ENCODE assay signal across 8 cellular contexts in genomic region chr13:29594710-29595379, GRCh38. TPM values are rescaled to one million over a fixed set of nuclear protein-coding genes. Genes with fewer than 3 reads are reported as not detected.
DNase-seq lines count a peak whose midpoint lies in the region; ATAC-seq and TF ChIP-seq lines count a peak whose summit lies in the region.

No MANE protein-coding gene starts in this region.

- H3K14ac ChIP-seq in neuronal stem cell (ENCODE audit: low read length): peak overlapping the region; percentile 76

- peak overlapping the region; percentile 95 for H3K27ac Mint-ChIP-seq in activated T-helper 2 cell treated with anti-CD3 and anti-CD28 coated beads, Interferon-gamma antibody, Interleukin-2, Interleukin-4, amounts not matched to agents 10 μg/mL and 5 μg/mL and 100 μg/mL, durations not matched to agents 14 hours and 24 hours and 36 hours

- peak overlapping the region; percentile 54 for H2BK5ac ChIP-seq in neuronal stem cell (ENCODE audit: low read length)

- no peak overlapping the region for H4K8ac ChIP-seq in neuronal stem cell (ENCODE audit: low read depth, low read length)

- intact Hi-C loops in PC-3 (cut with micrococcal nuclease): no loop called here
- intact Hi-C loops in activated T-helper 2 cell treated with anti-CD3 and anti-CD28 coated beads, Interferon-gamma antibody, Interleukin-2, Interleukin-4, amounts not matched to agents 10 μg/mL and 5 μg/mL and 100 μg/mL, durations not matched to agents 14 hours and 24 hours and 36 hours (cut with micrococcal nuclease): loop anchor here (1.0 to 2.0 kb wide), 3 partner anchors 52 to 520 kb away; partner anchors contain the start of gene UBL3

- peak; percentile 24 for ATAC-seq in GM18861 (IDR thresholded peaks at IDR 0.05; ENCODE audit: unreplicated experiment)
- peak; percentile 47 for ATAC-seq in HG03045 (IDR thresholded peaks at IDR 0.05; ENCODE audit: unreplicated experiment)
- ATAC-seq in PC-3: peak; percentile 33

- peaks cover 38% of the 10 kb centered on the region for H4K20me1 ChIP-seq in PC-3 (ENCODE audit: low read length)

- H3K9me3 ChIP-seq in AG04450 (ENCODE audit: control insufficient read depth, insufficient read depth, low read length): no peaks in the 10 kb centered on the region
- no peaks in the 10 kb centered on the region for H3K9me3 ChIP-seq in PC-3 (ENCODE audit: low read length)
- no peaks in the 10 kb centered on the region for H3K9me3 ChIP-seq in neuronal stem cell (replicated peaks in 1 of 2; ENCODE audit: control insufficient read depth in 2 of 2, insufficient read depth in 1 of 2, low read depth in 1 of 2, low read length in 2 of 2)
- no peaks in the 10 kb centered on the region for H3K9me3 ChIP-seq in suprapubic skin

- no peak overlapping the region for H2BK12ac ChIP-seq in neuronal stem cell (ENCODE audit: low read length)

- no peaks in the 10 kb centered on the region for H3F3A ChIP-seq in PC-3 (ENCODE audit: low read length, unreplicated experiment)

- POLR2A ChIA-PET in AG04450 (lab: Yijun Ruan, JAX): no interaction called here
- POLR2A ChIA-PET in PC-3 (lab: Charles Lee; ENCODE audit: unreplicated experiment): no interaction called here

- H3K9me3 Mint-ChIP-seq in activated T-helper 2 cell treated with anti-CD3 and anti-CD28 coated beads, Interferon-gamma antibody, Interleukin-2, Interleukin-4, amounts not matched to agents 10 μg/mL and 5 μg/mL and 100 μg/mL, durations not matched to agents 14 hours and 24 hours and 36 hours: no peaks in the 10 kb centered on the region

- peaks cover 45% of the 10 kb centered on the region for H3K4me1 Mint-ChIP-seq in activated T-helper 2 cell treated with anti-CD3 and anti-CD28 coated beads, Interferon-gamma antibody, Interleukin-2, Interleukin-4, amounts not matched to agents 10 μg/mL and 5 μg/mL and 100 μg/mL, durations not matched to agents 14 hours and 24 hours and 36 hours (ENCODE audit: low read depth)

- H3K4me2 ChIP-seq in PC-3 (ENCODE audit: low read length) (peak overlapping the region; percentile 84), neuronal stem cell (ENCODE audit: insufficient read depth, low read length, poor library complexity, severe bottlenecking) (peak overlapping the region; percentile 94)

- CTCF ChIA-PET in AG04450 (lab: Charles Lee): no interaction called here
- CTCF ChIA-PET in PC-3 (lab: Charles Lee): no interaction called here

- no TSS peak for BruUV-seq in PC-3 (replicated peaks; lab: Mats Ljungman, UMichigan)

- no peak for TF ChIP-seq EP300 in suprapubic skin (IDR thresholded peaks at IDR 0.05)

- peak overlapping the region; percentile 78 for H3K4me3 ChIP-seq in AG04450 (ENCODE audit: low read depth, low read length)
- H3K4me3 ChIP-seq in PC-3 (ENCODE audit: low read length): peak overlapping the region; percentile 78
- H3K4me3 ChIP-seq in fibroblast of pulmonary artery (replicated peaks; ENCODE audit: low read depth, low read length): peak overlapping the region; percentile 63
- H3K4me3 ChIP-seq in neuronal stem cell (ENCODE audit: low read length in 2 of 2): peak overlapping the region; percentile 84 to 95
- peak overlapping the region; percentile 96 for H3K4me3 ChIP-seq in suprapubic skin

- no peaks in the 10 kb centered on the region for H3K9me2 ChIP-seq in PC-3 (replicated peaks; ENCODE audit: low read length)

- no peak for TF ChIP-seq CTCF in AG04450 (IDR thresholded peaks at IDR 0.05; ENCODE audit: low read depth, low read length)
- TF ChIP-seq CTCF in PC-3 (conservative IDR thresholded peaks at IDR 0.05; ENCODE audit: low read depth, low read length): no peak
- TF ChIP-seq CTCF in fibroblast of pulmonary artery (IDR thresholded peaks at IDR 0.05; ENCODE audit: low read length, missing control alignments): no peak
- TF ChIP-seq CTCF in suprapubic skin (IDR thresholded peaks at IDR 0.05): no peak

- H2BK15ac ChIP-seq in neuronal stem cell (ENCODE audit: low read length): peak overlapping the region; percentile 27

- H3K36me3 ChIP-seq in PC-3 (ENCODE audit: low read depth, low read length) (peaks cover 4% of the 10 kb centered on the region; the same call in 1 of the 2 replicates), neuronal stem cell (replicated peaks in 1 of 2; ENCODE audit: control insufficient read depth in 2 of 2, insufficient read depth in 2 of 2, low read length in 2 of 2) (peaks cover 0 to 3% of the 10 kb centered on the region in 2 donors), suprapubic skin (no peaks in the 10 kb centered on the region)

- WGBS in neuronal stem cell (ENCODE audit: extremely low coverage in 2 of 2, insufficient read length in 2 of 2, insufficient replicate concordance in 1 of 2), 2 donors: no CpG with 5 or more reads among the region's 75 CpGs
- whole genome bisulfite sequencing in suprapubic skin: no CpG with 5 or more reads among the region's 75 CpGs

- peak in 1 of 2 donors; percentile 11 for TF ChIP-seq POLR2A in suprapubic skin (IDR thresholded peaks at IDR 0.05)

- DNase-seq in AG04450 (ENCODE audit: low read depth, low spot score) (peak; percentile 2), PC-3 (peak; percentile 47), fibroblast of pulmonary artery (ENCODE audit: low read depth) (peak; percentile 66), neuronal stem cell (ENCODE audit: low spot score) (peak; percentile 29), suprapubic skin (ENCODE audit: low spot score in 2 of 2) (peak; percentile 88)
- DNase-seq in activated T-helper 2 cell treated with anti-CD3 and anti-CD28 coated beads, Interferon-gamma antibody, Interleukin-2, Interleukin-4, amounts not matched to agents 10 μg/mL and 5 μg/mL and 100 μg/mL, durations not matched to agents 14 hours and 24 hours and 36 hours (ENCODE audit: low spot score): peak; percentile 57

- no peak overlapping the region for H2AK5ac ChIP-seq in neuronal stem cell (ENCODE audit: low read depth, low read length)

- H3K4ac ChIP-seq in neuronal stem cell (ENCODE audit: low read length): peak overlapping the region; percentile 85

- peaks cover 40% of the 10 kb centered on the region for H3K36me3 Mint-ChIP-seq in activated T-helper 2 cell treated with anti-CD3 and anti-CD28 coated beads, Interferon-gamma antibody, Interleukin-2, Interleukin-4, amounts not matched to agents 10 μg/mL and 5 μg/mL and 100 μg/mL, durations not matched to agents 14 hours and 24 hours and 36 hours (ENCODE audit: low read depth)

- peak overlapping the region; percentile 38 for H3K23ac ChIP-seq in neuronal stem cell (ENCODE audit: low read depth, low read length, poor library complexity)

- H3K18ac ChIP-seq in neuronal stem cell (ENCODE audit: low read length): peak overlapping the region; percentile 93

- H3K79me1 ChIP-seq in neuronal stem cell (ENCODE audit: low read depth, low read length): peaks cover 6% of the 10 kb centered on the region

- H4K91ac ChIP-seq in neuronal stem cell (ENCODE audit: low read depth, low read length, poor library complexity): no peak overlapping the region

- peak overlapping the region; percentile 90 for H3K4me3 Mint-ChIP-seq in activated T-helper 2 cell treated with anti-CD3 and anti-CD28 coated beads, Interferon-gamma antibody, Interleukin-2, Interleukin-4, amounts not matched to agents 10 μg/mL and 5 μg/mL and 100 μg/mL, durations not matched to agents 14 hours and 24 hours and 36 hours (ENCODE audit: low read depth)

- H3K4me1 ChIP-seq in PC-3 (ENCODE audit: insufficient read depth, low read length) (peaks cover 24% of the 10 kb centered on the region; the same call in 1 of the 2 replicates), neuronal stem cell (ENCODE audit: control insufficient read depth in 2 of 2, insufficient read depth in 1 of 2, low read depth in 1 of 2, low read length in 2 of 2) (peaks cover 2 to 4% of the 10 kb centered on the region in 2 donors), suprapubic skin (peaks cover 34% of the 10 kb centered on the region)

- H3K27me3 Mint-ChIP-seq in activated T-helper 2 cell treated with anti-CD3 and anti-CD28 coated beads, Interferon-gamma antibody, Interleukin-2, Interleukin-4, amounts not matched to agents 10 μg/mL and 5 μg/mL and 100 μg/mL, durations not matched to agents 14 hours and 24 hours and 36 hours (ENCODE audit: low read depth): no peaks in the 10 kb centered on the region

- peaks cover 54% of the 10 kb centered on the region for H3K79me2 ChIP-seq in PC-3 (ENCODE audit: low read length)

- peak overlapping the region; percentile 44 for H2AFZ ChIP-seq in PC-3 (ENCODE audit: low read length)
- H2AFZ ChIP-seq in neuronal stem cell (ENCODE audit: low read length): peak overlapping the region; percentile 97

- H3K27me3 ChIP-seq in AG04450 (ENCODE audit: control insufficient read depth, insufficient read depth, low read length) (no peaks in the 10 kb centered on the region), PC-3 (ENCODE audit: low read length) (no peaks in the 10 kb centered on the region), neuronal stem cell (ENCODE audit: control insufficient read depth in 3 of 3, insufficient read depth in 3 of 3, low read depth in 1 of 3, low read length in 3 of 3) (peaks cover 0 to 14% (median 2%) of the 10 kb centered on the region in 3 experiments), suprapubic skin (no peaks in the 10 kb centered on the region)

- H2BK120ac ChIP-seq in neuronal stem cell (ENCODE audit: low read depth, low read length): no peak overlapping the region

- H3K27ac ChIP-seq in AG04450 (ENCODE audit: low read depth, low read length) (peak overlapping the region; percentile 89), PC-3 (ENCODE audit: low read length) (peak overlapping the region; percentile 49), neuronal stem cell (replicated peaks; ENCODE audit: low read length) (no peak overlapping the region), suprapubic skin (peak overlapping the region; percentile 98)

- H3K9ac ChIP-seq in PC-3 (ENCODE audit: low read length): peak overlapping the region; percentile 96
- peak overlapping the region; percentile 93 for H3K9ac ChIP-seq in neuronal stem cell (ENCODE audit: low read depth, low read length, poor library complexity)

RNA-seq across cellular contexts. Expression of gene SLC7A1, which starts 0.6 kb away (rescaled TPM):
- polyA plus RNA-seq in AG04450 (2011; rRNA removed): 14.7 and 18.8 TPM in 2 replicates
- polyA minus RNA-seq in AG04450 (2011; rRNA and poly(A)+ RNA removed): 28.7 and 35.0 TPM in 2 replicates
- total RNA-seq in PC-3 (2014; rRNA removed) (19.5 and 29.3 TPM in 2 replicates), suprapubic skin (100 to 1,000 TPM in 1 of 4 donors, 10 to 100 TPM in 3; 72.6 to 101 (median 86.7) TPM)
- total RNA-seq in activated T-helper 2 cell treated with anti-CD3 and anti-CD28 coated beads, Interferon-gamma antibody, Interleukin-2, Interleukin-4, amounts not matched to agents 10 μg/mL and 5 μg/mL and 100 μg/mL, durations not matched to agents 14 hours and 24 hours and 36 hours: 111 and 114 TPM in 2 replicates
- polyA plus RNA-seq in neuronal stem cell (2013, experiment 1 of 2): 13.7 TPM
- 13.8 TPM for polyA plus RNA-seq in neuronal stem cell (2013, experiment 2 of 2)

Comparison
In these comparisons a context has a peak if more than half of its experiments do, and no peak if none do; other contexts are left out.
1. DNase-seq: peak in every context shown above with its lines; median percentile 88 in suprapubic skin; 66 in fibroblast of pulmonary artery; 57 in activated T-helper 2 cell treated with anti-CD3 and anti-CD28 coated beads, Interferon-gamma antibody, Interleukin-2, Interleukin-4, amounts not matched to agents 10 μg/mL and 5 μg/mL and 100 μg/mL, durations not matched to agents 14 hours and 24 hours and 36 hours; 47 in PC-3; 29 in neuronal stem cell; 2 in AG04450.